Comparison of ENCODE assay signal across 1 cellular context in genomic region chr10:60955321-60955720, GRCh38.
TF ChIP-seq lines count a peak whose summit lies in the region.

No MANE protein-coding gene starts in this region.

TF ChIP-seq in HepG2, 621 proteins besides CTCF, POLR2A, EP300 and RAD21 (continued from another document):
- TF ChIP-seq, protein P1, sequence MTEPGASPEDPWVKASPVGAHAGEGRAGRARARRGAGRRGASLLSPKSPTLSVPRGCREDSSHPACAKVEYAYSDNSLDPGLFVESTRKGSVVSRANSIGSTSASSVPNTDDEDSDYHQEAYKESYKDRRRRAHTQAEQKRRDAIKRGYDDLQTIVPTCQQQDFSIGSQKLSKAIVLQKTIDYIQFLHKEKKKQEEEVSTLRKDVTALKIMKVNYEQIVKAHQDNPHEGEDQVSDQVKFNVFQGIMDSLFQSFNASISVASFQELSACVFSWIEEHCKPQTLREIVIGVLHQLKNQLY (CRISPR knock-in tag; IDR thresholded peaks at IDR 0.05), result no peak
- TF ChIP-seq RXRA (CRISPR knock-in tag; IDR thresholded peaks at IDR 0.05), result no peak
- TF ChIP-seq ZFP82 (CRISPR knock-in tag; IDR thresholded peaks at IDR 0.05; ENCODE audit: borderline replicate concordance), result no peak
- TF ChIP-seq FOXC1 (CRISPR knock-in tag; IDR thresholded peaks at IDR 0.05; ENCODE audit: borderline replicate concordance), result no peak
- TF ChIP-seq REXO4 (CRISPR knock-in tag; IDR thresholded peaks at IDR 0.05; ENCODE audit: borderline replicate concordance), result no peak
- TF ChIP-seq ZNF512B (CRISPR knock-in tag; IDR thresholded peaks at IDR 0.05; ENCODE audit: borderline replicate concordance), result no peak
- TF ChIP-seq SIX1 (CRISPR knock-in tag; IDR thresholded peaks at IDR 0.05; ENCODE audit: borderline replicate concordance), result no peak
- TF ChIP-seq ATM (IDR thresholded peaks at IDR 0.05; ENCODE audit: borderline replicate concordance), result no peak
